Comparison of ENCODE assay signal across 12 cellular contexts in genomic region chr5:138844812-138845513, GRCh38. TPM values are rescaled to one million over a fixed set of nuclear protein-coding genes. Genes with fewer than 3 reads are reported as not detected.
DNase-seq lines count a peak whose midpoint lies in the region; ATAC-seq and TF ChIP-seq lines count a peak whose summit lies in the region.
"Had no signal": no experiment of that assay in that cellular context is flagged by ENCODE, and none has a peak within 500 bp of the region (broad histone marks: within the 10 kb centered on the region; RNA-seq: fewer than 3 reads in every experiment).

No MANE protein-coding gene starts in this region.

- no peaks in the 10 kb centered on the region for H3K9me3 Mint-ChIP-seq in CD14-positive monocyte
- H3K9me3 Mint-ChIP-seq: activated CD4-positive, alpha-beta memory T cell treated with anti-CD3 and anti-CD28 coated beads for 36 hours had no signal

- peaks cover 0 to 13% of the 10 kb centered on the region in 2 donors for H3K4me1 ChIP-seq in breast epithelium
- H3K4me1 ChIP-seq in iPS-15b (ENCODE audit: control insufficient read depth, insufficient read depth, low read length) = peaks cover 10% of the 10 kb centered on the region
- H3K4me1 ChIP-seq in thoracic aorta (ENCODE audit: control insufficient read depth in 1 of 2, low read depth in 2 of 2) = peaks cover 43 to 90% of the 10 kb centered on the region in 2 donors

- H3K27me3 ChIP-seq in breast epithelium (no peaks in the 10 kb centered on the region), iPS-15b (ENCODE audit: control insufficient read depth, insufficient read depth, low read length) (no peaks in the 10 kb centered on the region), thoracic aorta (replicated peaks; ENCODE audit: insufficient read depth) (no peaks in the 10 kb centered on the region)

- no peak for TF ChIP-seq CTCF in breast epithelium (IDR thresholded peaks at IDR 0.05)
- TF ChIP-seq CTCF in thoracic aorta (IDR thresholded peaks at IDR 0.05) = no peak
- TF ChIP-seq CTCF in CD14-positive monocyte (IDR thresholded peaks at IDR 0.05) = no peak

- ATAC-seq in thoracic aorta (ENCODE audit: insufficient number of reproducible peaks, low FRiP score, low read depth) (peak; percentile 82), HG03280 (IDR thresholded peaks at IDR 0.05; ENCODE audit: unreplicated experiment) (no peak)

- no peaks in the 10 kb centered on the region for H3K27me3 Mint-ChIP-seq in CD14-positive monocyte (ENCODE audit: low read depth in 3 of 3)
- H3K27me3 Mint-ChIP-seq: activated CD4-positive, alpha-beta memory T cell treated with anti-CD3 and anti-CD28 coated beads for 36 hours had no signal

- no peaks in the 10 kb centered on the region for H3K9me3 ChIP-seq in breast epithelium
- no peaks in the 10 kb centered on the region for H3K9me3 ChIP-seq in iPS-15b (ENCODE audit: control insufficient read depth, insufficient read depth, low read length)
- H3K9me3 ChIP-seq in thoracic aorta = no peaks in the 10 kb centered on the region

- peak overlapping the region in 1 of 7 donors; percentile 25 for H3K27ac Mint-ChIP-seq in CD14-positive monocyte
- H3K27ac Mint-ChIP-seq: activated CD4-positive, alpha-beta memory T cell treated with anti-CD3 and anti-CD28 coated beads for 36 hours had no signal

- peaks cover 4% of the 10 kb centered on the region for H3K4me1 Mint-ChIP-seq in CD14-positive monocyte

- peak; percentile 17 for DNase-seq in HS-27A (ENCODE audit: low read depth)
- DNase-seq in breast epithelium (ENCODE audit: low spot score in 2 of 2) = no peak
- DNase-seq in thoracic aorta (ENCODE audit: low spot score) = peak; percentile 23
- no peak for DNase-seq in NCI-H1417 treated with DMSO at 0.1 percent for 48 hours (lab: John Stamatoyannopoulos, UW)
- no peak for DNase-seq in CD14-positive monocyte (ENCODE audit: low spot score)
- DNase-seq in T-helper 9 cell = no peak
- DNase-seq: activated CD4-positive, alpha-beta memory T cell treated with anti-CD3 and anti-CD28 coated beads for 36 hours; NCI-H82; stimulated activated CD4-positive, alpha-beta T cell treated with anti-CD3 and anti-CD28 coated beads, Interleukin-4, amount 100 ng/mL, for 4 hours had no signal

- intact Hi-C loops in breast epithelium (cut with DNase I; ENCODE audit: low total_unique reads) (no loop called here), CD14-positive monocyte (cut with micrococcal nuclease) (no loop called here)

- H3K27ac ChIP-seq in breast epithelium = peak overlapping the region; percentile 69 to 74
- H3K27ac ChIP-seq in thoracic aorta = peak overlapping the region; percentile 76 to 88

- H3K36me3 ChIP-seq in breast epithelium (no peaks in the 10 kb centered on the region), iPS-15b (ENCODE audit: control insufficient read depth, insufficient read depth, low read length) (no peaks in the 10 kb centered on the region), thoracic aorta (no peaks in the 10 kb centered on the region)

- peaks cover 12 to 17% of the 10 kb centered on the region in 2 donors for H3K36me3 Mint-ChIP-seq in CD14-positive monocyte
- H3K36me3 Mint-ChIP-seq: activated CD4-positive, alpha-beta memory T cell treated with anti-CD3 and anti-CD28 coated beads for 36 hours had no signal

- no peak overlapping the region for H3K4me3 ChIP-seq in breast epithelium
- no peak overlapping the region for H3K4me3 ChIP-seq in iPS-15b (ENCODE audit: low read depth, low read length)
- H3K4me3 ChIP-seq in thoracic aorta = peak overlapping the region; percentile 44

- no peak for TF ChIP-seq POLR2A in breast epithelium (IDR thresholded peaks at IDR 0.05)

- no peak overlapping the region for H3K4me3 Mint-ChIP-seq in CD14-positive monocyte
- H3K4me3 Mint-ChIP-seq: activated CD4-positive, alpha-beta memory T cell treated with anti-CD3 and anti-CD28 coated beads for 36 hours had no signal

- peak overlapping the region; percentile 30 for H3K9ac ChIP-seq in iPS-15b (ENCODE audit: low read depth, low read length)

RNA-seq across cellular contexts. Expression of gene LRRTM2, which starts 30.2 kb away (rescaled TPM):
- total RNA-seq in breast epithelium = 1 to 10 TPM in 2 of 3 donors, under 1 TPM in 1; under 0.01 to 1.4 (median 1.0) TPM
- 1 to 10 TPM in 1 of 2 donors, under 1 TPM in 1; 0.27 to 1.9 TPM for total RNA-seq in thoracic aorta
- under 1 TPM in 1 of 2 donors, not detected in 1; 0.02 TPM for polyA plus RNA-seq in CD14-positive monocyte
- total RNA-seq: H1 had no signal
- polyA plus RNA-seq: H1 had no signal

Comparison
In these comparisons a context has a peak if more than half of its experiments do, and no peak if none do; other contexts are left out.
1. DNase-seq: peak in HS-27A (single experiment) and thoracic aorta (single experiment); none in breast epithelium (0 of 2), NCI-H1417 treated with DMSO at 0.1 percent for 48 hours (single experiment), CD14-positive monocyte (single experiment) and T-helper 9 cell (single experiment).